In the genomic region with DNA sequence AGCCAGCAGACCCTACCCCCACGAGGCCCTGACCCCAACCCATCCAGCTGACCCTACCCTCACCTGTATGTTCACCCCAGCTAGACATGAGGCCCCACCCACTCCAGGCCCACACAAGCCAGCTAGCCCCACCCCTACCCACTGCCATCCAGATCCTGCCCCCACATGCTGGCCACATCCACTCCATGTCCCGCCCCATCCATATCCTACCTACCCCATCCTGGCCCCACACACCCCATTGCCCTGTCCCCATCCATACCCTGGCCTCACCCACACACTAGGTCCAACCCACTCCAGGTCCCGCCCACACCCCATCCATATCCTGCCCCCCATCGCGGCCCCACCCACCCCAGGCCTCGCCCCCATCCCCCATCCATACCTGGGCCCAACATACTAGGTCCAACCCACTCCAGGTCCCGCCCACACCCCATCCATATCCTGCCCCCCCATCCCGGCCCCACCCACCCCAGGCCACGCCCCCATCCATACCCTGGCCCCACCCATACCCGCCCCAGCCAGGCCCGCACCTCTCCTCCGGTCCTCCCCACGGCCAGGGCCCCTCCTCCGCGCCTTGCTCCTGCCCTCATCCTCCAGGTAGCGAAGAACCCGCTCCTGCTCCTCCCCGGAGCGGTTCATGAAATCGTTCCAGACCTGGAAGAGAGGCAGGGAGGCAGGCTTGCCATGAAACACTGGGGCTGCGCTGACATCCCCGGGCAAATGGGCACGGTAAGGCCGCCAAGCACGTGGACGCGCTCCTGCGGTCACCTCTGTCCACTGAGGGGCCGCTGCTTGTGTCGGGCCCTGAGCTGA, we compare ENCODE assay signal across 12 cellular contexts. TPM values are rescaled to one million over a fixed set of nuclear protein-coding genes. Genes with fewer than 3 reads are reported as not detected.
DNase-seq lines count a peak whose midpoint lies in the region; ATAC-seq and TF ChIP-seq lines count a peak whose summit lies in the region.
"Had no signal": no experiment of that assay in that cellular context is flagged by ENCODE, and none has a peak within 500 bp of the region (broad histone marks: within the 10 kb centered on the region; RNA-seq: fewer than 3 reads in every experiment).

No MANE protein-coding gene starts in this region.

- ATAC-seq in left ventricle myocardium superior, result peak; percentile 19
- peak; percentile 53 for ATAC-seq in upper lobe of right lung

- CTCF ChIA-PET in RWPE1 (lab: Yijun Ruan, JAX), result no interaction called here

- no peak for TF ChIP-seq CTCF in left ventricle myocardium inferior (IDR thresholded peaks at IDR 0.05; ENCODE audit: borderline replicate concordance)
- TF ChIP-seq CTCF in RWPE1 (conservative IDR thresholded peaks at IDR 0.05; ENCODE audit: low read depth), result no peak
- TF ChIP-seq CTCF in epithelial cell of esophagus (IDR thresholded peaks at IDR 0.05; ENCODE audit: insufficient read depth, low read depth, low read length, missing control alignments), result no peak
- no peak for TF ChIP-seq CTCF in upper lobe of right lung (IDR thresholded peaks at IDR 0.05)
- no peak for TF ChIP-seq CTCF in GM10266 (IDR thresholded peaks at IDR 0.05; ENCODE audit: control insufficient read depth, insufficient read depth, low read depth, missing control alignments)

- POLR2A ChIA-PET in RWPE1 (lab: Yijun Ruan, JAX; ENCODE audit: low non-redundant PET), result no interaction called here

- H3K4me3 ChIP-seq in left ventricle myocardium inferior (no peak overlapping the region), epithelial cell of esophagus (ENCODE audit: low read length) (no peak overlapping the region), upper lobe of right lung (no peak overlapping the region)
- H3K4me3 ChIP-seq: spleen had no signal

- DNase-seq in left ventricle myocardium superior (no peak), left ventricle myocardium inferior (no peak), RWPE1 (ENCODE audit: low spot score) (peak; percentile 82), epithelial cell of esophagus (ENCODE audit: low read depth) (peak; percentile 53), upper lobe of right lung (no peak), NCI-H2107 treated with DMSO at 0.1 percent for 48 hours (lab: John Stamatoyannopoulos, UW; ENCODE audit: unreplicated experiment) (no peak), GM10266 (ENCODE audit: extremely low spot score) (no peak), CD1c-positive myeloid dendritic cell (ENCODE audit: extremely low spot score) (no peak)
- DNase-seq: DMS79 treated with DMSO at 0.1 percent for 48 hours, spleen had no signal

- H3K4me1 ChIP-seq in left ventricle myocardium inferior (no peaks in the 10 kb centered on the region), upper lobe of right lung (no peaks in the 10 kb centered on the region)

- H3K36me3 ChIP-seq in left ventricle myocardium inferior (peaks cover 30% of the 10 kb centered on the region), upper lobe of right lung (peaks cover 9% of the 10 kb centered on the region)

- H3K27me3 ChIP-seq in left ventricle myocardium inferior (ENCODE audit: low read depth) (no peaks in the 10 kb centered on the region), upper lobe of right lung (no peaks in the 10 kb centered on the region)
- H3K27me3 ChIP-seq: spleen had no signal

- H3K27ac ChIP-seq in left ventricle myocardium inferior (replicated peaks), result no peak overlapping the region
- H3K27ac ChIP-seq in RWPE1, result peak overlapping the region; percentile 59
- no peak overlapping the region for H3K27ac ChIP-seq in upper lobe of right lung

- intact Hi-C loops in left ventricle myocardium superior (cut with micrococcal nuclease) (no loop called here), left ventricle myocardium inferior (cut with micrococcal nuclease) (no loop called here), upper lobe of right lung (cut with DNase I) (no loop called here)

- H3K9me3 ChIP-seq in left ventricle myocardium inferior (replicated peaks) (no peaks in the 10 kb centered on the region), upper lobe of right lung (no peaks in the 10 kb centered on the region)
- H3K9me3 ChIP-seq: spleen had no signal

RNA-seq across cellular contexts. Expression of a gene that starts 7.2 kb away (rescaled TPM):
- not detected for total RNA-seq in left ventricle myocardium superior
- not detected for total RNA-seq in left ventricle myocardium inferior
- total RNA-seq in upper lobe of right lung, result not detected
- total RNA-seq: lung microvascular endothelial cell, NCI-H460, spleen had no signal

RNA-seq across cellular contexts. Expression of a gene that starts 7.5 kb away (rescaled TPM):
- 23.7 TPM for total RNA-seq in left ventricle myocardium superior
- total RNA-seq in left ventricle myocardium inferior, result 19.4 TPM
- total RNA-seq in upper lobe of right lung, result 51.8 TPM

RNA-seq across cellular contexts. Expression of a gene that starts 12.5 kb away (rescaled TPM):
- total RNA-seq in left ventricle myocardium superior (20.0 TPM), left ventricle myocardium inferior (21.6 TPM), upper lobe of right lung (50.7 TPM)

RNA-seq across cellular contexts. Expression of a gene that starts 16.6 kb away (rescaled TPM):
- total RNA-seq in left ventricle myocardium superior, result not detected
- total RNA-seq in left ventricle myocardium inferior, result not detected
- not detected for total RNA-seq in upper lobe of right lung
- total RNA-seq: lung microvascular endothelial cell, NCI-H460 had no signal

RNA-seq across cellular contexts. Expression of a gene that starts 25.3 kb away (rescaled TPM):
- total RNA-seq in left ventricle myocardium superior, result 5.7 TPM
- 4.8 TPM for total RNA-seq in left ventricle myocardium inferior
- total RNA-seq in upper lobe of right lung, result 16.1 TPM

Comparison
In these comparisons a context has a peak if more than half of its experiments do, and no peak if none do; other contexts are left out.
1. DNase-seq: peak in RWPE1 (single experiment) and epithelial cell of esophagus (single experiment); none in left ventricle myocardium superior (single experiment), left ventricle myocardium inferior (single experiment), upper lobe of right lung (single experiment), NCI-H2107 treated with DMSO at 0.1 percent for 48 hours (single experiment), GM10266 (single experiment) and CD1c-positive myeloid dendritic cell (single experiment).